ENCODE assay signal across 16 cellular contexts in genomic region chr7:146788008-146788407, GRCh38.
DNase-seq lines count a peak whose midpoint lies in the region; TF ChIP-seq lines count a peak whose summit lies in the region.
"Had no signal": no experiment of that assay in that cellular context is flagged by ENCODE, and none has a peak within 500 bp of the region (broad histone marks: within the 10 kb centered on the region; RNA-seq: fewer than 3 reads in every experiment).

No MANE protein-coding gene starts in this region.

- H3K9me3 ChIP-seq in OCI-LY1 (ENCODE audit: low read length) (peaks cover 34% of the 10 kb centered on the region), testis (no peaks in the 10 kb centered on the region)

- intact Hi-C loops in testis (cut with DNase I; ENCODE audit: low total_unique reads): no loop called here

- H3K4me3 ChIP-seq in OCI-LY1 (ENCODE audit: low read depth, low read length, poor library complexity, severe bottlenecking) (no peak overlapping the region), testis (peak overlapping the region; percentile 15 to 24), brain microvascular endothelial cell (ENCODE audit: low read depth, low read length) (no peak overlapping the region)
- H3K4me3 ChIP-seq: A549; BLaER1 treated with 17β-estradiol and CSF1 and Interleukin-3, amounts not matched to agents 10 nM and 100 nM had no signal

- no peak overlapping the region for H3K9ac ChIP-seq in OCI-LY1 (ENCODE audit: low read length)
- H3K9ac ChIP-seq: BLaER1 treated with 17β-estradiol and CSF1 and Interleukin-3, amounts not matched to agents 10 nM and 100 nM had no signal

- H2AFZ ChIP-seq in OCI-LY1 (ENCODE audit: low read length): peak overlapping the region; percentile 4; the same call in 1 of the 2 replicates

- no peaks in the 10 kb centered on the region for H4K20me1 ChIP-seq in OCI-LY1 (ENCODE audit: insufficient read depth, low read length)
- H4K20me1 ChIP-seq: BLaER1 treated with 17β-estradiol and CSF1 and Interleukin-3, amounts not matched to agents 10 nM and 100 nM had no signal

- no peak overlapping the region for H3K4me2 ChIP-seq in OCI-LY1 (ENCODE audit: low read length)
- H3K4me2 ChIP-seq: A549; BLaER1 treated with 17β-estradiol and CSF1 and Interleukin-3, amounts not matched to agents 10 nM and 100 nM had no signal

- no peaks in the 10 kb centered on the region for H3K27me3 ChIP-seq in OCI-LY1 (ENCODE audit: insufficient read depth, low read length)
- H3K27me3 ChIP-seq in testis: no peaks in the 10 kb centered on the region
- no peaks in the 10 kb centered on the region for H3K27me3 ChIP-seq in brain microvascular endothelial cell (replicated peaks)
- H3K27me3 ChIP-seq: BLaER1 treated with 17β-estradiol and CSF1 and Interleukin-3, amounts not matched to agents 10 nM and 100 nM had no signal

- no peaks in the 10 kb centered on the region for H3F3A ChIP-seq in OCI-LY1 (ENCODE audit: insufficient read depth, low read length)

- DNase-seq in activated gamma-delta T cell (lab: John Stamatoyannopoulos, UW): peak; percentile 15
- DNase-seq in activated gamma-delta T cell treated with Interleukin-2 at 50 U/mL for 16 hours: no peak
- no peak for DNase-seq in testis
- no peak for DNase-seq in brain microvascular endothelial cell
- DNase-seq: AML-193; Caco-2; Calu3; CD4-positive, alpha-beta T cell; CD8-positive, alpha-beta T cell; DMS79 treated with DMSO at 0.1 percent for 48 hours; GF-D8 had no signal

- no peak for TF ChIP-seq CTCF in OCI-LY1 (IDR thresholded peaks at IDR 0.05; ENCODE audit: low read length)
- TF ChIP-seq CTCF in testis (IDR thresholded peaks at IDR 0.05): no peak
- TF ChIP-seq CTCF in brain microvascular endothelial cell (IDR thresholded peaks at IDR 0.05; ENCODE audit: low read depth, low read length, missing control alignments): no peak

- H3K4me1 ChIP-seq in OCI-LY1 (ENCODE audit: insufficient read depth, low read length, severe bottlenecking): no peaks in the 10 kb centered on the region
- no peaks in the 10 kb centered on the region for H3K4me1 ChIP-seq in testis
- H3K4me1 ChIP-seq: A549; BLaER1 treated with 17β-estradiol and CSF1 and Interleukin-3, amounts not matched to agents 10 nM and 100 nM; Caco-2 had no signal

- no peak overlapping the region for H3K27ac ChIP-seq in OCI-LY1 (ENCODE audit: low read depth, low read length, poor library complexity, severe bottlenecking)
- no peak overlapping the region for H3K27ac ChIP-seq in testis
- no peak overlapping the region for H3K27ac ChIP-seq in brain microvascular endothelial cell
- H3K27ac ChIP-seq: 22Rv1; A549; BLaER1 treated with 17β-estradiol and CSF1 and Interleukin-3, amounts not matched to agents 10 nM and 100 nM; C4-2B had no signal

- H3K79me2 ChIP-seq in OCI-LY1 (ENCODE audit: insufficient read depth, low read length): no peaks in the 10 kb centered on the region

- 54 to 86% methylated on average over 1 to 15 of the region's 15 CpGs for WGBS in testis, 2 donors

- no peaks in the 10 kb centered on the region for H3K9me2 ChIP-seq in OCI-LY1 (ENCODE audit: low read depth, low read length)

- in situ Hi-C loops in brain microvascular endothelial cell (cut with HindIII; ENCODE audit: low pct_ligation_motif_present, low sequenced_read_pairs): no loop called here

- no peak for TF ChIP-seq POLR2A in testis (IDR thresholded peaks at IDR 0.05)

- H3K36me3 ChIP-seq in OCI-LY1 (ENCODE audit: insufficient read depth, low read length) (no peaks in the 10 kb centered on the region), testis (ENCODE audit: low read depth, missing control alignments) (no peaks in the 10 kb centered on the region), brain microvascular endothelial cell (replicated peaks) (no peaks in the 10 kb centered on the region)
- H3K36me3 ChIP-seq: BLaER1 treated with 17β-estradiol and CSF1 and Interleukin-3, amounts not matched to agents 10 nM and 100 nM had no signal

Comparison
In these comparisons a context has a peak if more than half of its experiments do, and no peak if none do; other contexts are left out.
1. H3K4me3 ChIP-seq: peak in testis (2 of 2); none in OCI-LY1 (single experiment) and brain microvascular endothelial cell (single experiment).